Comparison of ENCODE assay signal across 12 cellular contexts in the genomic region with DNA sequence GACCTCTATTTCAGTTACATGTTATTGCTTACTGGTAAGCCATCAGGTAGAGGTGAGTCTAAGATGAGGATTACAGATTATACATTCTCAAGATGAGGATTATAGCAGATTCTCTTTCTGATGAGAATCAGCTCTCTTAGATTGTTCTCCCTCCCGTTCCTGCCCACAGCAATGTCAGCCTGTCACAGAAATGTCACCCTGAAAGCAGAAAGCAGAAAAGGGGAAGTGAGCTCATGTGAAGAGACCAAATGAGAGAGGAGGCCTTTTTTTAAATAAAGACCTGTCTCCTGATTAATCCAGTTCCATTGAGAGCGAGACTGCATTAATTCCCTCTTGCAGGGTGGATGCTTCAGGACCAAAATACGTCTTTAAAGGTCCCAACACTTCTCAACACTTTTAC.
DNase-seq lines count a peak whose midpoint lies in the region; ATAC-seq lines count a peak whose summit lies in the region.
"Had no signal": no experiment of that assay in that cellular context is flagged by ENCODE, and none has a peak within 500 bp of the region (broad histone marks: within the 10 kb centered on the region; RNA-seq: fewer than 3 reads in every experiment).

No MANE protein-coding gene starts in this region.

- ATAC-seq in GM18858 (IDR thresholded peaks at IDR 0.05; ENCODE audit: unreplicated experiment) (peak; percentile 97), GM21786 (IDR thresholded peaks at IDR 0.05; ENCODE audit: unreplicated experiment) (peak; percentile 98), HG03469 (IDR thresholded peaks at IDR 0.05; ENCODE audit: unreplicated experiment) (peak; percentile 98)
- ATAC-seq: activated CD4-positive, CD25-positive, alpha-beta regulatory T cell treated with anti-CD3 and anti-CD28 coated beads, Interleukin-2, amount 50 U/mL, for 24 hours had no signal

- DNase-seq in germinal center (ENCODE audit: low spot score) (peak; percentile 2), NCI-H1694 treated with DMSO at 0.1 percent for 48 hours (lab: John Stamatoyannopoulos, UW) (no peak), H4 (ENCODE audit: low spot score) (no peak), NCI-H774 (lab: John Stamatoyannopoulos, UW) (no peak), DMS153 (lab: John Stamatoyannopoulos, UW) (no peak)
- DNase-seq: amniotic stem cell, DMS 273 treated with DMSO at 0.1 percent for 48 hours, NCI-H69 had no signal
